In the genomic region with DNA sequence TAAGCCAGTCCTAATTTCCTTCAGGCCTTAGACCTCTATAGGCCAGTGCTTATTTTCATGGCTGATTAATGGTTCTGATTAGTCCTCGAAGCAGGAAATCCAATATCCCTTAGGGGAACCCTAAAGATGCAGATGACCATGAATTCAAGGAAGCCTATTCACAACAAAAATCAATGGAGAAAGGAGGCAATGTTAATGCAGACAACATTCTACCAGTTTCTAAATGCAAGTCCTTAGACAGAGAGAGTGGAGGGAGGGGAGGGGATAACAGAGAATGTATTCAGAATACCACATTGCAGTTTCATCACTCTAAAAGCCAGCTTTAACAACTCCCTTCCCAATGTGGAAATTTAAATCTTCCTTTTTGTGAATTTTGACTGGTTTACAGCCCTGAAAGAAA, we compare ENCODE assay signal across 28 cellular contexts.
"Had no signal": no experiment of that assay in that cellular context is flagged by ENCODE, and none has a peak within 500 bp of the region (broad histone marks: within the 10 kb centered on the region; RNA-seq: fewer than 3 reads in every experiment).

No MANE protein-coding gene starts in this region.

- H3K27ac Mint-ChIP-seq: natural killer cell treated with Interleukin-12 subunit alpha and Interleukin-12 subunit beta and Interleukin-15 and Interleukin-18, amount 100 ng/mL, for 72 hours; progenitor cell of endocrine pancreas; stimulated activated naive B cell treated with anti-CD40 and anti-IgM and Interleukin-4, amounts not matched to agents 10 μg/mL and 1 μg/mL and 100 μg/mL, for 72 hours; stimulated activated naive CD8-positive, alpha-beta T cell treated with anti-CD3 and anti-CD28 coated beads, Interleukin-15, amount 100 ng/mL, for 72 hours had no signal

- ATAC-seq: left cardiac atrium; lower lobe of right lung; natural killer cell treated with Interleukin-12 subunit alpha and Interleukin-12 subunit beta and Interleukin-15 and Interleukin-18, amount 100 ng/mL, for 72 hours; right cardiac atrium; stimulated activated naive B cell treated with anti-CD40 and anti-IgM and Interleukin-4, amounts not matched to agents 10 μg/mL and 1 μg/mL and 100 μg/mL, for 72 hours; stimulated activated naive CD8-positive, alpha-beta T cell treated with anti-CD3 and anti-CD28 coated beads, Interleukin-15, amount 100 ng/mL, for 72 hours; upper lobe of right lung had no signal

- H3K36me3 ChIP-seq: esophagus squamous epithelium, left ventricle myocardium inferior, lower lobe of right lung, ovary, spleen, tibial nerve, upper lobe of right lung, vagina had no signal

- H3K27ac ChIP-seq: coronary artery, dorsolateral prefrontal cortex, epithelial cell of prostate, esophagus squamous epithelium, hepatocyte, left ventricle myocardium inferior, lower lobe of right lung, ovary, spleen, testis, upper lobe of right lung, vagina had no signal

- DNase-seq: dorsolateral prefrontal cortex; effector memory CD4-positive, alpha-beta T cell; esophagus squamous epithelium; foreskin fibroblast; head of caudate nucleus; kidney; left cardiac atrium; left ventricle myocardium inferior; lower lobe of right lung; midbrain; nucleus accumbens; ovary; right cardiac atrium; spleen; stimulated activated CD4-positive, alpha-beta T cell treated with anti-CD3 and anti-CD28 coated beads, Interleukin-15, amount 100 ng/mL, for 24 hours; stimulated activated CD4-positive, alpha-beta T cell treated with anti-CD3 and anti-CD28 coated beads, Interleukin-1b, Interleukin-23, amount 100 ng/mL, for 48 hours; stimulated activated CD4-positive, alpha-beta T cell treated with anti-CD3 and anti-CD28 coated beads, Interleukin-4, amount 100 ng/mL, for 24 hours; stimulated activated naive B cell treated with anti-CD40 and anti-IgM and Interleukin-4, amounts not matched to agents 10 μg/mL and 1 μg/mL and 100 μg/mL, for 72 hours; stimulated activated naive CD8-positive, alpha-beta T cell treated with anti-CD3 and anti-CD28 coated beads, Interleukin-15, amount 100 ng/mL, for 72 hours; testis; upper lobe of right lung had no signal

- H3K9me3 ChIP-seq: esophagus squamous epithelium, lower lobe of right lung, ovary, testis, upper lobe of right lung, vagina had no signal

- H3K4me3 ChIP-seq: coronary artery, dorsolateral prefrontal cortex, esophagus squamous epithelium, hepatocyte, left ventricle myocardium inferior, lower lobe of right lung, ovary, spleen, testis, tibial nerve, upper lobe of right lung, vagina had no signal

- H2AFZ ChIP-seq: hepatocyte had no signal

- H3K4me1 ChIP-seq: esophagus squamous epithelium, left ventricle myocardium inferior, spleen, testis, tibial nerve, upper lobe of right lung, vagina had no signal

- H3K4me2 ChIP-seq: hepatocyte had no signal

- H3K36me3 Mint-ChIP-seq: natural killer cell treated with Interleukin-12 subunit alpha and Interleukin-12 subunit beta and Interleukin-15 and Interleukin-18, amount 100 ng/mL, for 72 hours; stimulated activated naive B cell treated with anti-CD40 and anti-IgM and Interleukin-4, amounts not matched to agents 10 μg/mL and 1 μg/mL and 100 μg/mL, for 72 hours had no signal

- H3K79me2 ChIP-seq: hepatocyte had no signal

- H3K27me3 ChIP-seq: dorsolateral prefrontal cortex, esophagus squamous epithelium, hepatocyte, ovary, spleen, testis, tibial nerve, upper lobe of right lung, vagina had no signal
